In the genomic region with DNA sequence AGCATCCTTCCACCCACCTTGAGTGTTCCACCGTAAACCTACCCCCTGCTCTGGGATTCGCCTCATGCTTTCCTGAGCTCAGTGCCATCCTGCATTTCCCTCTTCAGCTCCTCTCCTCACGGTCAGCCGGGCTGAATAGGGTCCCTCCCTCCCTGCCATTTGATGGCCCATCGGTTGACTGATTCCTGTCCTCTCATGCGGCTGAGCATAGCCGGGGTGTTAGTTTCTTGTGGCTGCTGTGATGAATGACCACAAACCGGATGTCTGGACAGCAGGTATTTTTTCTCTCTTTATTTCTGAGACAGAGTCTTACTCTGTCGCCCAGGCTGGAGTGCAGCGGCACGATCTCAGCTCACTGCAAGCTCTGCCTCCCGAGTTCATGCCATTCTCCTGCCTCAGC, we compare ENCODE assay signal across 16 cellular contexts. TPM values are rescaled to one million over a fixed set of nuclear protein-coding genes. Genes with fewer than 3 reads are reported as not detected.
"Had no signal": no experiment of that assay in that cellular context is flagged by ENCODE, and none has a peak within 500 bp of the region (broad histone marks: within the 10 kb centered on the region; RNA-seq: fewer than 3 reads in every experiment).

No MANE protein-coding gene starts in this region.

- H3K27me3 ChIP-seq: ascending aorta, ovary, testis had no signal

- H3K9me3 Mint-ChIP-seq: activated CD8-positive, alpha-beta T cell treated with anti-CD3 and anti-CD28 coated beads for 36 hours; activated naive CD8-positive, alpha-beta T cell treated with anti-CD3 and anti-CD28 coated beads, Interleukin-2, amount 50 U/mL, for 24 hours; activated T-cell treated with anti-CD3 and anti-CD28 coated beads, Interleukin-2, amount 50 U/mL, for 72 hours; neural crest cell; stimulated activated naive CD8-positive, alpha-beta T cell treated with anti-CD3 and anti-CD28 coated beads, Interleukin-15, amount 100 ng/mL, for 72 hours had no signal

- H3K4me1 Mint-ChIP-seq: neural crest cell had no signal

- DNase-seq: activated CD4-positive, alpha-beta T cell treated with anti-CD3 and anti-CD28 coated beads for 4 hours; activated CD8-positive, alpha-beta memory T cell treated with anti-CD3 and anti-CD28 coated beads, Interleukin-2, amount 50 U/mL, for 4 hours; activated CD8-positive, alpha-beta T cell treated with anti-CD3 and anti-CD28 coated beads for 36 hours; activated naive CD8-positive, alpha-beta T cell treated with anti-CD3 and anti-CD28 coated beads, Interleukin-2, amount 50 U/mL, for 24 hours; activated T-cell treated with anti-CD3 and anti-CD28 coated beads, Interleukin-2, amount 50 U/mL, for 72 hours; glutamatergic neuron; left ventricle myocardium superior; ovary; stimulated activated CD4-positive, alpha-beta T cell treated with anti-CD3 and anti-CD28 coated beads, Interleukin-15, amount 100 ng/mL, for 24 hours; stimulated activated CD4-positive, alpha-beta T cell treated with anti-CD3 and anti-CD28 coated beads, Interleukin-4, amount 100 ng/mL, for 24 hours; stimulated activated naive CD8-positive, alpha-beta T cell treated with anti-CD3 and anti-CD28 coated beads, Interleukin-15, amount 100 ng/mL, for 72 hours; testis had no signal

- H3K36me3 ChIP-seq: ascending aorta, ovary had no signal

- H3K4me3 ChIP-seq: ascending aorta, ovary, testis had no signal

- H3K27ac Mint-ChIP-seq: activated CD8-positive, alpha-beta T cell treated with anti-CD3 and anti-CD28 coated beads for 36 hours; activated naive CD8-positive, alpha-beta T cell treated with anti-CD3 and anti-CD28 coated beads, Interleukin-2, amount 50 U/mL, for 24 hours; activated T-cell treated with anti-CD3 and anti-CD28 coated beads, Interleukin-2, amount 50 U/mL, for 72 hours; stimulated activated naive CD8-positive, alpha-beta T cell treated with anti-CD3 and anti-CD28 coated beads, Interleukin-15, amount 100 ng/mL, for 72 hours had no signal

- H3K9me3 ChIP-seq: ascending aorta, ovary, testis had no signal

- H3K27ac ChIP-seq: ascending aorta, ovary, testis had no signal

- ATAC-seq: activated CD8-positive, alpha-beta T cell treated with anti-CD3 and anti-CD28 coated beads for 36 hours; activated naive CD8-positive, alpha-beta T cell treated with anti-CD3 and anti-CD28 coated beads, Interleukin-2, amount 50 U/mL, for 24 hours; activated T-cell treated with anti-CD3 and anti-CD28 coated beads, Interleukin-2, amount 50 U/mL, for 72 hours; esophagus mucosa; left ventricle myocardium superior; stimulated activated naive CD8-positive, alpha-beta T cell treated with anti-CD3 and anti-CD28 coated beads, Interleukin-15, amount 100 ng/mL, for 72 hours had no signal

- H3K27me3 Mint-ChIP-seq: activated CD8-positive, alpha-beta T cell treated with anti-CD3 and anti-CD28 coated beads for 36 hours; activated naive CD8-positive, alpha-beta T cell treated with anti-CD3 and anti-CD28 coated beads, Interleukin-2, amount 50 U/mL, for 24 hours had no signal

- H3K4me3 Mint-ChIP-seq: activated CD8-positive, alpha-beta T cell treated with anti-CD3 and anti-CD28 coated beads for 36 hours; activated naive CD8-positive, alpha-beta T cell treated with anti-CD3 and anti-CD28 coated beads, Interleukin-2, amount 50 U/mL, for 24 hours; activated T-cell treated with anti-CD3 and anti-CD28 coated beads, Interleukin-2, amount 50 U/mL, for 72 hours; neural crest cell; stimulated activated naive CD8-positive, alpha-beta T cell treated with anti-CD3 and anti-CD28 coated beads, Interleukin-15, amount 100 ng/mL, for 72 hours had no signal

- H3K4me1 ChIP-seq: ascending aorta, testis had no signal

RNA-seq across cellular contexts. Expression of gene MGAT5B, which starts 44.1 kb away (rescaled TPM):
- total RNA-seq: activated CD8-positive, alpha-beta T cell treated with anti-CD3 and anti-CD28 coated beads for 36 hours; ascending aorta; bronchial epithelial cell; left ventricle myocardium superior had no signal
